Comparison of ENCODE assay signal across 9 cellular contexts in genomic region chr21:43712268-43712942, GRCh38. TPM values are rescaled to one million over a fixed set of nuclear protein-coding genes. Genes with fewer than 3 reads are reported as not detected.
A peak's percentile ranks its signal among the peaks of the same experiment; 100 is the strongest.
DNase-seq lines count a peak whose midpoint lies in the region; ATAC-seq, FAIRE-seq and TF ChIP-seq lines count a peak whose summit lies in the region.
"Had no signal": no experiment of that assay in that cellular context is flagged by ENCODE, and none has a peak within 500 bp of the region (broad histone marks: within the 10 kb centered on the region; RNA-seq: fewer than 3 reads in every experiment).

No MANE protein-coding gene starts in this region.

- peak overlapping the region; percentile 98 for H3K27ac Mint-ChIP-seq in progenitor cell of endocrine pancreas

- 0 out of 2 replicates have a peak overlapping the region, but pooled peaks have one; percentile 61 for H2BK15ac ChIP-seq in H1 (ENCODE audit: low read length)

- H3K36me3 ChIP-seq in H1 (ENCODE audit: control insufficient read depth in 2 of 4, insufficient read depth in 4 of 4, low read length in 3 of 4): no peaks in the 10 kb centered on the region

- H4K20me1 ChIP-seq in H1 (replicated peaks in 1 of 2; ENCODE audit: control insufficient read depth in 1 of 2, insufficient read depth in 2 of 2, low read length in 2 of 2): no peaks in the 10 kb centered on the region

- TF ChIP-seq CTCF in H1 (IDR thresholded peaks at IDR 0.05; ENCODE audit: control extremely low read depth in 1 of 3, insufficient read depth in 1 of 3, low read depth in 1 of 3, low read length in 3 of 3): no peak
- no peak for TF ChIP-seq CTCF in progenitor cell of endocrine pancreas (IDR thresholded peaks at IDR 0.05; ENCODE audit: unreplicated experiment)

- TF ChIP-seq POLR2A in H1 (IDR thresholded peaks at IDR 0.05; ENCODE audit: control extremely low read depth in 1 of 2, low read depth in 2 of 2, low read length in 2 of 2): no peak

- H4K8ac ChIP-seq in H1 (ENCODE audit: extremely low read depth, insufficient read depth, low read length): no peak overlapping the region

- H3K23ac ChIP-seq in H1 (ENCODE audit: insufficient read length): no peak overlapping the region

- POLR2A ChIA-PET in H1 (lab: Charles Lee; ENCODE audit: partially characterized antibody): interaction anchor here (1.2 kb wide), 1 partner anchor 10 kb away, joined by 6 read pairs; no protein-coding TSS in a partner anchor

- H4K91ac ChIP-seq in H1 (replicated peaks; ENCODE audit: insufficient read length, low read length): no peak overlapping the region

- no peak overlapping the region for H3K27ac ChIP-seq in H1 (ENCODE audit: low read depth, low read length)
- H3K27ac ChIP-seq: dorsolateral prefrontal cortex had no signal

- no peak overlapping the region for H3K14ac ChIP-seq in H1 (ENCODE audit: insufficient read length)

- no peak overlapping the region for H3K56ac ChIP-seq in H1 (replicated peaks; ENCODE audit: insufficient read length, low read depth, low read length)

- DNase-seq in DMS79 treated with DMSO at 0.1 percent for 48 hours (lab: John Stamatoyannopoulos, UW): peak; percentile 65
- DNase-seq in NCI-H2029 (lab: John Stamatoyannopoulos, UW): peak; percentile 45
- no peak for DNase-seq in H1 (ENCODE audit: low read depth in 1 of 2, low spot score in 2 of 2)
- no peak for DNase-seq in progenitor cell of endocrine pancreas (ENCODE audit: low spot score, unreplicated experiment)
- no peak for DNase-seq in NCI-H2227 treated with DMSO at 0.1 percent for 48 hours (lab: John Stamatoyannopoulos, UW)
- DNase-seq in OCI-M2 (lab: John Stamatoyannopoulos, UW; ENCODE audit: unreplicated experiment): no peak
- DNase-seq: dorsolateral prefrontal cortex had no signal

- no peak overlapping the region for H3K4me2 ChIP-seq in H1 (ENCODE audit: insufficient read depth in 1 of 2, low read depth in 2 of 2, low read length in 2 of 2)

- H3K79me1 ChIP-seq in H1 (ENCODE audit: low read depth, low read length): no peaks in the 10 kb centered on the region

- TF ChIP-seq RAD21 in H1 (IDR thresholded peaks at IDR 0.05 in 1 of 2, conservative IDR thresholded peaks at IDR 0.05 in 1 of 2; ENCODE audit: low read depth in 2 of 2, low read length in 2 of 2): no peak

- TF ChIP-seq EP300 in H1 (IDR thresholded peaks at IDR 0.05; ENCODE audit: borderline replicate concordance in 1 of 2, low read depth in 2 of 2, low read length in 2 of 2): no peak

- peak overlapping the region; percentile 52; the same call in 1 of the 2 replicates for H2BK5ac ChIP-seq in H1 (ENCODE audit: low read depth, low read length)

- no peaks in the 10 kb centered on the region for H3K9me3 Mint-ChIP-seq in progenitor cell of endocrine pancreas (ENCODE audit: low read depth)

- no peaks in the 10 kb centered on the region for H3K36me3 Mint-ChIP-seq in progenitor cell of endocrine pancreas (ENCODE audit: insufficient read depth)

- no peaks in the 10 kb centered on the region for H3K9me3 ChIP-seq in H1 (ENCODE audit: insufficient read depth in 2 of 2, low read depth in 1 of 2, low read length in 1 of 2)

- peaks cover 0 to 6% (median 4%) of the 10 kb centered on the region in 4 experiments; a peak in 5 of 7 replicates for H3K4me1 ChIP-seq in H1 (replicated peaks in 1 of 4; ENCODE audit: control insufficient read depth in 3 of 4, insufficient read depth in 4 of 4, low read length in 3 of 4)

- ATAC-seq in GM18867 (IDR thresholded peaks at IDR 0.05; ENCODE audit: unreplicated experiment) (no peak), GM19397 (IDR thresholded peaks at IDR 0.05; ENCODE audit: unreplicated experiment) (no peak)

- H3K27me3 ChIP-seq in H1 (replicated peaks in 1 of 4; ENCODE audit: control insufficient read depth in 3 of 4, extremely low read depth in 1 of 4, insufficient read depth in 3 of 4, low read length in 3 of 4): peaks cover 0 to 4% (median 2%) of the 10 kb centered on the region in 4 experiments; a peak in 1 of 7 replicates
- H3K27me3 ChIP-seq: dorsolateral prefrontal cortex had no signal

- no peak overlapping the region for H2BK120ac ChIP-seq in H1 (replicated peaks; ENCODE audit: low read depth, low read length)

- H3K18ac ChIP-seq in H1 (ENCODE audit: extremely low read depth, low read length): peak overlapping the region; percentile 36; the same call in 1 of the 2 replicates

- no peaks in the 10 kb centered on the region for H3K79me2 ChIP-seq in H1 (ENCODE audit: control insufficient read depth in 1 of 2, insufficient read depth in 2 of 2, low read length in 2 of 2)

- no peak overlapping the region for H3K9ac ChIP-seq in H1 (replicated peaks in 1 of 4; ENCODE audit: extremely low read depth in 1 of 4, low read depth in 3 of 4, low read length in 3 of 4)

- CTCF ChIA-PET in H1 (lab: Charles Lee; ENCODE audit: partially characterized antibody): interaction anchor here (1.0 to 2.0 kb wide), 2 partner anchors 16 to 20 kb away, joined by 4 to 7 read pairs; no protein-coding TSS in a partner anchor

- FAIRE-seq in H1 (lab: Jason Lieb, UNC): no peak

- H3K4me3 Mint-ChIP-seq in progenitor cell of endocrine pancreas (ENCODE audit: low read depth): peak overlapping the region; percentile 47

- peak overlapping the region; percentile 68; the same call in 1 of the 2 replicates for H2BK12ac ChIP-seq in H1 (ENCODE audit: low read depth, low read length)

- no peak overlapping the region for H4K5ac ChIP-seq in H1 (ENCODE audit: insufficient read length, low read depth, low read length)

- H2BK20ac ChIP-seq in H1 (ENCODE audit: low read length): 0 out of 2 replicates have a peak overlapping the region, but pooled peaks have one; percentile 32

- no peak overlapping the region for H3K4me3 ChIP-seq in H1 (ENCODE audit: extremely low read depth in 1 of 4, insufficient read depth in 2 of 4, low read depth in 3 of 4, low read length in 4 of 4)
- H3K4me3 ChIP-seq: dorsolateral prefrontal cortex had no signal

- H3K23me2 ChIP-seq in H1 (ENCODE audit: low read depth, low read length): no peaks in the 10 kb centered on the region

- H2AFZ ChIP-seq in H1 (ENCODE audit: low read length): no peak overlapping the region

- H3K27me3 Mint-ChIP-seq in progenitor cell of endocrine pancreas: peaks cover 13% of the 10 kb centered on the region

- 86% methylated on average over 13 of the region's 13 CpGs; no CpG with 5 or more reads in 1 of the 2 experiments for WGBS in H1 (ENCODE audit: extremely low coverage in 1 of 2, insufficient coverage in 1 of 2, insufficient read length in 1 of 2, insufficient replicate concordance in 2 of 2, low coverage in 1 of 2, low lambda C conversion rate in 2 of 2, missing lambda C conversion rate in 1 of 2), 2 experiments

- 0 out of 2 replicates have a peak overlapping the region, but pooled peaks have one; percentile 53 for H2AK5ac ChIP-seq in H1 (ENCODE audit: low read depth, low read length)

- peaks cover 14% of the 10 kb centered on the region for H3K4me1 Mint-ChIP-seq in progenitor cell of endocrine pancreas (ENCODE audit: low read depth)

- no peak overlapping the region for H3K4ac ChIP-seq in H1 (replicated peaks; ENCODE audit: insufficient read length, low read depth, low read length)

TF ChIP-seq in H1, 55 proteins besides CTCF, POLR2A, EP300 and RAD21 (continues in another document):
- TF ChIP-seq BCL11A (IDR thresholded peaks at IDR 0.05; ENCODE audit: low read depth in 2 of 2, low read length in 2 of 2) (no peak), EGR1 (IDR thresholded peaks at IDR 0.05; ENCODE audit: borderline replicate concordance, low read depth, low read length) (no peak), TCF12 (IDR thresholded peaks at IDR 0.05; ENCODE audit: low read depth, low read length) (no peak), POLR2AphosphoS5 (IDR thresholded peaks at IDR 0.05; ENCODE audit: low read depth, low read length) (no peak), JUND (IDR thresholded peaks at IDR 0.05; ENCODE audit: low read length) (no peak)
- TF ChIP-seq, protein P1, sequence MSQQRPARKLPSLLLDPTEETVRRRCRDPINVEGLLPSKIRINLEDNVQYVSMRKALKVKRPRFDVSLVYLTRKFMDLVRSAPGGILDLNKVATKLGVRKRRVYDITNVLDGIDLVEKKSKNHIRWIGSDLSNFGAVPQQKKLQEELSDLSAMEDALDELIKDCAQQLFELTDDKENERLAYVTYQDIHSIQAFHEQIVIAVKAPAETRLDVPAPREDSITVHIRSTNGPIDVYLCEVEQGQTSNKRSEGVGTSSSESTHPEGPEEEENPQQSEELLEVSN (IDR thresholded peaks at IDR 0.05): no peak

RNA-seq across cellular contexts. Expression of gene PDXK, which starts 6.5 kb away (rescaled TPM):
- total RNA-seq in H1 (2021; fragmentation: NEBNext Ultra II Directional; extraction: Animal tissue kit (Norgen Biotek cat#: 25700)): 112 and 116 TPM in 2 replicates
- polyA plus RNA-seq in H1 (2011; rRNA removed): 78.0 and 98.0 TPM in 2 replicates
- polyA plus RNA-seq in H1 (2011; cell fraction: cytosol; rRNA removed): 101 TPM
- 89.3 TPM for polyA plus RNA-seq in H1 (2011; cell fraction: nucleus; rRNA removed)
- polyA plus RNA-seq in H1 (2012, experiment 1 of 2): 67.6 to 101 TPM (median 96.1 TPM) in 4 replicates
- 57.4 TPM for polyA plus RNA-seq in H1 (2012, experiment 2 of 2)
- polyA plus RNA-seq in H1 (2013, experiment 1 of 2): 51.4 TPM
- polyA plus RNA-seq in H1 (2013, experiment 2 of 2): 46.9 TPM
- 109 and 120 TPM in 2 replicates for polyA minus RNA-seq in H1 (2011; rRNA and poly(A)+ RNA removed)
- 67.0 TPM for polyA minus RNA-seq in H1 (2011; cell fraction: cytosol; rRNA and poly(A)+ RNA removed)
- polyA minus RNA-seq in H1 (2011; cell fraction: nucleus; rRNA and poly(A)+ RNA removed): 33.6 TPM
- total RNA-seq in progenitor cell of endocrine pancreas: 56.1 and 57.6 TPM in 2 replicates

RNA-seq across cellular contexts. Expression of gene RRP1B, which starts 53.0 kb away (rescaled TPM):
- total RNA-seq in H1 (2021; fragmentation: NEBNext Ultra II Directional; extraction: Animal tissue kit (Norgen Biotek cat#: 25700)): 96.7 and 97.3 TPM in 2 replicates
- polyA plus RNA-seq in H1 (2011; rRNA removed): 25.8 and 27.0 TPM in 2 replicates
- 26.8 TPM for polyA plus RNA-seq in H1 (2011; cell fraction: cytosol; rRNA removed)
- polyA plus RNA-seq in H1 (2011; cell fraction: nucleus; rRNA removed): 33.9 TPM
- polyA plus RNA-seq in H1 (2012, experiment 1 of 2): 43.2 to 52.8 TPM (median 48.2 TPM) in 4 replicates
- polyA plus RNA-seq in H1 (2012, experiment 2 of 2): 12.0 TPM
- polyA plus RNA-seq in H1 (2013, experiment 1 of 2): 49.1 TPM
- 49.5 TPM for polyA plus RNA-seq in H1 (2013, experiment 2 of 2)
- polyA minus RNA-seq in H1 (2011; rRNA and poly(A)+ RNA removed): 42.4 and 47.6 TPM in 2 replicates
- polyA minus RNA-seq in H1 (2011; cell fraction: cytosol; rRNA and poly(A)+ RNA removed): 38.3 TPM
- polyA minus RNA-seq in H1 (2011; cell fraction: nucleus; rRNA and poly(A)+ RNA removed): 28.8 TPM
- 38.0 and 41.3 TPM in 2 replicates for total RNA-seq in progenitor cell of endocrine pancreas

RNA-seq across cellular contexts. Expression of gene HSF2BP, which starts 53.1 kb away (rescaled TPM):
- total RNA-seq in H1 (2021; fragmentation: NEBNext Ultra II Directional; extraction: Animal tissue kit (Norgen Biotek cat#: 25700)): 0.71 and 0.93 TPM in 2 replicates
- 0.51 and 0.52 TPM in 2 replicates for polyA plus RNA-seq in H1 (2011; rRNA removed)
- 0.83 TPM for polyA plus RNA-seq in H1 (2011; cell fraction: cytosol; rRNA removed)
- polyA plus RNA-seq in H1 (2011; cell fraction: nucleus; rRNA removed): 0.76 TPM
- polyA plus RNA-seq in H1 (2012, experiment 1 of 2): 0.50 to 0.85 TPM (median 0.63 TPM) in 4 replicates
- 0.30 TPM for polyA plus RNA-seq in H1 (2012, experiment 2 of 2)
- polyA plus RNA-seq in H1 (2013, experiment 1 of 2): 0.43 TPM
- 0.46 TPM for polyA plus RNA-seq in H1 (2013, experiment 2 of 2)
- 0.68 and 1.1 TPM in 2 replicates for polyA minus RNA-seq in H1 (2011; rRNA and poly(A)+ RNA removed)
- polyA minus RNA-seq in H1 (2011; cell fraction: cytosol; rRNA and poly(A)+ RNA removed): 1.2 TPM
- polyA minus RNA-seq in H1 (2011; cell fraction: nucleus; rRNA and poly(A)+ RNA removed): 2.4 TPM
- 2.0 and 2.2 TPM in 2 replicates for total RNA-seq in progenitor cell of endocrine pancreas

Comparison
In these comparisons a context has a peak if more than half of its experiments do, and no peak if none do; other contexts are left out.
1. DNase-seq: peak in DMS79 treated with DMSO at 0.1 percent for 48 hours (single experiment) and NCI-H2029 (single experiment); none in H1 (0 of 2), progenitor cell of endocrine pancreas (single experiment), NCI-H2227 treated with DMSO at 0.1 percent for 48 hours (single experiment) and OCI-M2 (single experiment).